ENCODE assay signal across 21 cellular contexts in the genomic region with DNA sequence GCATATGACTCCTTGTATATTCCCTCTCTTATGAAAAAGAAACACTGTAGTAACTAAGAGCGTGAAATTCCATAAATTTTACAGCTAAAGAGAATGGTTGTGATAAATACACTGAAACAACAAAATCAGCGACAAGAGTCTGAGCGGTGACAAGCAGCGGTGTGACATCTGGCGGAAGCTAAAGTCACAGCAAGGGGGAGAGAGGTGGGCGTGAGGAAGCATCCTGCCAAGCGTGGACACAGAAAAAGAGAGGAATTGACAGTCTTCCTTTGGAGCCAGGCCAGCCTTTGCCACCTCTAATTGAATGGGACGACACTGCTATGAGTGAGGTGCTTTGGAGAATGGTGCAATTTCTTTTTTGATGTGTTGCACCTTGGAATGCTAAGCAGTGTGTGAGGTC. TPM values are rescaled to one million over a fixed set of nuclear protein-coding genes. Genes with fewer than 3 reads are reported as not detected.
DNase-seq lines count a peak whose midpoint lies in the region; TF ChIP-seq lines count a peak whose summit lies in the region.
"Had no signal": no experiment of that assay in that cellular context is flagged by ENCODE, and none has a peak within 500 bp of the region (broad histone marks: within the 10 kb centered on the region; RNA-seq: fewer than 3 reads in every experiment).

No MANE protein-coding gene starts in this region.

- no peak overlapping the region for H4K5ac ChIP-seq in mesendoderm (ENCODE audit: low read length)

- H3K79me2 ChIP-seq in mesendoderm (ENCODE audit: control insufficient read depth, insufficient read depth, low read length), result peaks cover 3% of the 10 kb centered on the region

- no peak overlapping the region for H3K9ac ChIP-seq in mesendoderm (ENCODE audit: low read length)
- H3K9ac ChIP-seq: BLaER1 treated with 17β-estradiol and CSF1 and Interleukin-3, amounts not matched to agents 10 nM and 100 nM had no signal

- no peaks in the 10 kb centered on the region for H3K4me1 Mint-ChIP-seq in activated naive CD4-positive, alpha-beta T cell treated with anti-CD3 and anti-CD28 coated beads for 36 hours (ENCODE audit: low read depth)
- H3K4me1 Mint-ChIP-seq in activated naive CD4-positive, alpha-beta T cell treated with anti-CD3 and anti-CD28 coated beads, Interleukin-2, amount 10 ng/mL, durations not matched to agents 7 days and 5 days, result peaks cover 3% of the 10 kb centered on the region
- peaks cover 5% of the 10 kb centered on the region for H3K4me1 Mint-ChIP-seq in brain
- H3K4me1 Mint-ChIP-seq: B cell had no signal

- no peaks in the 10 kb centered on the region for H3K27me3 Mint-ChIP-seq in activated naive CD4-positive, alpha-beta T cell treated with anti-CD3 and anti-CD28 coated beads for 36 hours (ENCODE audit: low read depth)
- H3K27me3 Mint-ChIP-seq in activated naive CD4-positive, alpha-beta T cell treated with anti-CD3 and anti-CD28 coated beads, Interleukin-2, amount 10 ng/mL, durations not matched to agents 7 days and 5 days, result no peaks in the 10 kb centered on the region
- H3K27me3 Mint-ChIP-seq in brain, result no peaks in the 10 kb centered on the region
- H3K27me3 Mint-ChIP-seq: B cell had no signal

- H3K4me2 ChIP-seq in mesendoderm (ENCODE audit: low read length), result no peak overlapping the region
- H3K4me2 ChIP-seq: A549; BLaER1 treated with 17β-estradiol and CSF1 and Interleukin-3, amounts not matched to agents 10 nM and 100 nM had no signal

- H3K18ac ChIP-seq in mesendoderm (ENCODE audit: low read length), result no peak overlapping the region

- no peak overlapping the region for H3K4me3 ChIP-seq in mesendoderm (ENCODE audit: low read length)
- H3K4me3 ChIP-seq: A549; BLaER1 treated with 17β-estradiol and CSF1 and Interleukin-3, amounts not matched to agents 10 nM and 100 nM; GM12878 had no signal

- no peak overlapping the region for H2BK120ac ChIP-seq in mesendoderm (ENCODE audit: low read depth, low read length)

- DNase-seq in NCI-H2081 (lab: John Stamatoyannopoulos, UW), result peak; percentile 24 to 44
- DNase-seq in NCI-H2081 treated with DMSO at 0.1 percent for 48 hours (lab: John Stamatoyannopoulos, UW), result no peak
- DNase-seq in activated naive CD4-positive, alpha-beta T cell treated with anti-CD3 and anti-CD28 coated beads for 36 hours, result no peak
- DNase-seq in activated naive CD4-positive, alpha-beta T cell treated with anti-CD3 and anti-CD28 coated beads, Interleukin-2, amount 10 ng/mL, durations not matched to agents 7 days and 5 days, result no peak
- DNase-seq in mesendoderm, result peak; percentile 52
- DNase-seq in HuH-7 (ENCODE audit: low spot score), result no peak
- no peak for DNase-seq in KG1 (lab: John Stamatoyannopoulos, UW)
- DNase-seq: Calu3; CD8-positive, alpha-beta T cell; DND-41; EL; GOT3; H7; HFFc6 had no signal

- no peak for TF ChIP-seq CTCF in brain (conservative IDR thresholded peaks at IDR 0.05)

- H3K27ac Mint-ChIP-seq in activated naive CD4-positive, alpha-beta T cell treated with anti-CD3 and anti-CD28 coated beads for 36 hours, result peak overlapping the region; percentile 0
- no peak overlapping the region for H3K27ac Mint-ChIP-seq in activated naive CD4-positive, alpha-beta T cell treated with anti-CD3 and anti-CD28 coated beads, Interleukin-2, amount 10 ng/mL, durations not matched to agents 7 days and 5 days
- H3K27ac Mint-ChIP-seq in brain, result peak overlapping the region in 3 of 5 experiments; percentile 0 to 30 (median 0)
- H3K27ac Mint-ChIP-seq: B cell; CD8-positive, alpha-beta T cell; HFFc6 had no signal

- H3K4me1 ChIP-seq in mesendoderm (ENCODE audit: control insufficient read depth, low read depth, low read length), result no peaks in the 10 kb centered on the region
- H3K4me1 ChIP-seq: A549; BLaER1 treated with 17β-estradiol and CSF1 and Interleukin-3, amounts not matched to agents 10 nM and 100 nM had no signal

- no peak overlapping the region for H2AK5ac ChIP-seq in mesendoderm (ENCODE audit: low read length)

- no peaks in the 10 kb centered on the region for H3K27me3 ChIP-seq in mesendoderm (ENCODE audit: insufficient read depth, low read length, poor library complexity)
- H3K27me3 ChIP-seq: BLaER1 treated with 17β-estradiol and CSF1 and Interleukin-3, amounts not matched to agents 10 nM and 100 nM had no signal

- WGBS in mesendoderm (ENCODE audit: extremely low coverage, insufficient coverage, low lambda C conversion rate), result no CpG with 5 or more reads among the region's 8 CpGs

- peaks cover 13% of the 10 kb centered on the region for H3K36me3 Mint-ChIP-seq in activated naive CD4-positive, alpha-beta T cell treated with anti-CD3 and anti-CD28 coated beads for 36 hours (ENCODE audit: low read depth)
- peaks cover 23% of the 10 kb centered on the region for H3K36me3 Mint-ChIP-seq in activated naive CD4-positive, alpha-beta T cell treated with anti-CD3 and anti-CD28 coated beads, Interleukin-2, amount 10 ng/mL, durations not matched to agents 7 days and 5 days
- H3K36me3 Mint-ChIP-seq in brain, result peaks cover 64% of the 10 kb centered on the region

- H3K23ac ChIP-seq in mesendoderm (ENCODE audit: low read length), result no peak overlapping the region

- no peak overlapping the region for H2BK15ac ChIP-seq in mesendoderm (replicated peaks; ENCODE audit: low read depth)

- no peaks in the 10 kb centered on the region for H3K9me3 Mint-ChIP-seq in activated naive CD4-positive, alpha-beta T cell treated with anti-CD3 and anti-CD28 coated beads for 36 hours
- no peaks in the 10 kb centered on the region for H3K9me3 Mint-ChIP-seq in activated naive CD4-positive, alpha-beta T cell treated with anti-CD3 and anti-CD28 coated beads, Interleukin-2, amount 10 ng/mL, durations not matched to agents 7 days and 5 days
- H3K9me3 Mint-ChIP-seq in brain, result no peaks in the 10 kb centered on the region
- H3K9me3 Mint-ChIP-seq: CD8-positive, alpha-beta T cell; HFFc6 had no signal

- no peak overlapping the region for H4K8ac ChIP-seq in mesendoderm (ENCODE audit: low read depth, low read length)

- no peak overlapping the region for H3K4me3 Mint-ChIP-seq in activated naive CD4-positive, alpha-beta T cell treated with anti-CD3 and anti-CD28 coated beads for 36 hours
- H3K4me3 Mint-ChIP-seq in activated naive CD4-positive, alpha-beta T cell treated with anti-CD3 and anti-CD28 coated beads, Interleukin-2, amount 10 ng/mL, durations not matched to agents 7 days and 5 days, result no peak overlapping the region
- H3K4me3 Mint-ChIP-seq in brain, result no peak overlapping the region
- H3K4me3 Mint-ChIP-seq: B cell; CD8-positive, alpha-beta T cell; HFFc6 had no signal

- H3K36me3 ChIP-seq in mesendoderm (ENCODE audit: control insufficient read depth, insufficient read depth, low read length), result no peaks in the 10 kb centered on the region

- peaks cover 12% of the 10 kb centered on the region for H3K79me1 ChIP-seq in mesendoderm (ENCODE audit: low read length)

- H3K56ac ChIP-seq in mesendoderm (ENCODE audit: low read length), result no peak overlapping the region

- no peak overlapping the region for H2BK5ac ChIP-seq in mesendoderm (ENCODE audit: low read length)

- no peak overlapping the region for H3K27ac ChIP-seq in mesendoderm (ENCODE audit: low read depth, low read length)
- H3K27ac ChIP-seq: 22Rv1; A549; BLaER1 treated with 17β-estradiol and CSF1 and Interleukin-3, amounts not matched to agents 10 nM and 100 nM had no signal

- no peak overlapping the region for H3K4ac ChIP-seq in mesendoderm (ENCODE audit: low read depth, low read length)

- CTCF ChIA-PET in activated naive CD4-positive, alpha-beta T cell treated with anti-CD3 and anti-CD28 coated beads for 36 hours (lab: Charles Lee), result no interaction called here
- CTCF ChIA-PET in activated naive CD4-positive, alpha-beta T cell treated with anti-CD3 and anti-CD28 coated beads, Interleukin-2, amount 10 ng/mL, durations not matched to agents 7 days and 5 days (lab: Charles Lee), result no interaction called here

- intact Hi-C loops in activated naive CD4-positive, alpha-beta T cell treated with anti-CD3 and anti-CD28 coated beads for 36 hours (cut with micrococcal nuclease), result no loop called here

RNA-seq across cellular contexts. Expression of a gene that starts 25.9 kb away (rescaled TPM):
- 10 to 100 TPM; 91.9 to 96.4 TPM for total RNA-seq in activated naive CD4-positive, alpha-beta T cell treated with anti-CD3 and anti-CD28 coated beads for 36 hours
- 123 TPM for polyA plus RNA-seq in brain (ENCODE audit: insufficient read depth, low read depth, low replicate concordance)
- 210 TPM for polyA plus RNA-seq in mesendoderm (2013, experiment 1 of 2)
- 208 TPM for polyA plus RNA-seq in mesendoderm (2013, experiment 2 of 2)

RNA-seq across cellular contexts. Expression of a gene that starts 42.3 kb away (rescaled TPM):
- under 1 TPM; 0.19 to 0.27 TPM for total RNA-seq in activated naive CD4-positive, alpha-beta T cell treated with anti-CD3 and anti-CD28 coated beads for 36 hours
- 0.32 TPM for polyA plus RNA-seq in brain (ENCODE audit: insufficient read depth, low read depth, low replicate concordance)
- 0.20 TPM for polyA plus RNA-seq in mesendoderm (2013, experiment 1 of 2)
- 0.14 TPM for polyA plus RNA-seq in mesendoderm (2013, experiment 2 of 2)
- total RNA-seq: G401 had no signal

RNA-seq across cellular contexts. Expression of a gene that starts 57.8 kb away (rescaled TPM):
- 10 to 100 TPM; 12.1 to 13.4 TPM for total RNA-seq in activated naive CD4-positive, alpha-beta T cell treated with anti-CD3 and anti-CD28 coated beads for 36 hours
- 152 TPM for polyA plus RNA-seq in brain (ENCODE audit: insufficient read depth, low read depth, low replicate concordance)
- 27.8 TPM for polyA plus RNA-seq in mesendoderm (2013, experiment 1 of 2)
- polyA plus RNA-seq in mesendoderm (2013, experiment 2 of 2), result 28.0 TPM

RNA-seq across cellular contexts. Expression of a gene that starts 58.2 kb away (rescaled TPM):
- total RNA-seq in activated naive CD4-positive, alpha-beta T cell treated with anti-CD3 and anti-CD28 coated beads for 36 hours, result 10 to 100 TPM; 22.6 to 24.2 TPM
- 42.9 TPM for polyA plus RNA-seq in brain (ENCODE audit: insufficient read depth, low read depth, low replicate concordance)
- polyA plus RNA-seq in mesendoderm (2013, experiment 1 of 2), result 15.1 TPM
- 16.4 TPM for polyA plus RNA-seq in mesendoderm (2013, experiment 2 of 2)

Comparison
In these comparisons a context has a peak if more than half of its experiments do, and no peak if none do; other contexts are left out.
1. DNase-seq: peak in NCI-H2081 (2 of 2) and mesendoderm (single experiment); none in NCI-H2081 treated with DMSO at 0.1 percent for 48 hours (single experiment), activated naive CD4-positive, alpha-beta T cell treated with anti-CD3 and anti-CD28 coated beads for 36 hours (single experiment), activated naive CD4-positive, alpha-beta T cell treated with anti-CD3 and anti-CD28 coated beads, Interleukin-2, amount 10 ng/mL, durations not matched to agents 7 days and 5 days (single experiment), HuH-7 (single experiment) and KG1 (single experiment).